11 cellular contexts compared by ENCODE assay signal in the genomic region with DNA sequence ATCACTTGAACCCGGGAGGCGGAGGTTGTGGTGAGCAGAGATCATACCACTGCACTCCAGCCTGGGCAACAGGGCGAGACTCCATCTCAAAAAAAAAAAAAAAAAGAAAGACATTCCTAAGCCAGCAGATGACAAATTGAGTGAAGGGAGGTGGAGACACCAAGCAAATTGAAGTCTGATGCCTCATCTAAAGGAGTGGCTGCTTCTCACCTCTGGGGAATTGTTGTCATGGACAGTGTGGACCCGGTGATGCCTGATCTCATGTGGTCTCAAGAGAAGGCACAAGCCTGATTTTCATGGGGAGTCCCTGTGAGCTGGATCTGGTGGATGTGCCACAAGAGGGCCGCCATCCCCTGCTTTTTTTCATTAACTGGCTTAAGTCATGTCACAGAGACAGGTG.
"Had no signal": no experiment of that assay in that cellular context is flagged by ENCODE, and none has a peak within 500 bp of the region (broad histone marks: within the 10 kb centered on the region; RNA-seq: fewer than 3 reads in every experiment).

No MANE protein-coding gene starts in this region.

- H3K9me3 ChIP-seq: ascending aorta, stomach, vagina had no signal

- H3K36me3 Mint-ChIP-seq: naive B cell had no signal

- H3K36me3 ChIP-seq: ascending aorta, stomach, vagina had no signal

- H3K4me1 Mint-ChIP-seq: naive B cell had no signal

- H3K4me3 Mint-ChIP-seq: naive B cell had no signal

- H3K4me1 ChIP-seq: ascending aorta, vagina had no signal

- H3K4me3 ChIP-seq: ascending aorta, lung, skin epidermis, stomach, vagina had no signal

- DNase-seq: activated effector memory CD4-positive, alpha-beta T cell treated with anti-CD3 and anti-CD28 coated beads, Interleukin-2, amount 50 U/mL, for 16 hours; foreskin melanocyte; head of caudate nucleus; left colon; naive B cell; retina; stomach had no signal

- H3K27ac Mint-ChIP-seq: naive B cell had no signal

- H3K27ac ChIP-seq: ascending aorta, skin epidermis, stomach, vagina had no signal

- H3K27me3 ChIP-seq: ascending aorta, stomach, vagina had no signal
